26 cellular contexts compared by ENCODE assay signal in genomic region chr12:116614194-116614885, GRCh38. TPM values are rescaled to one million over a fixed set of nuclear protein-coding genes. Genes with fewer than 3 reads are reported as not detected.
DNase-seq lines count a peak whose midpoint lies in the region; ATAC-seq, FAIRE-seq and TF ChIP-seq lines count a peak whose summit lies in the region.
"Had no signal": no experiment of that assay in that cellular context is flagged by ENCODE, and none has a peak within 500 bp of the region (broad histone marks: within the 10 kb centered on the region; RNA-seq: fewer than 3 reads in every experiment).

No MANE protein-coding gene starts in this region.

- no peak for TF ChIP-seq CTCF in HFFc6 (IDR thresholded peaks at IDR 0.05)

- peaks cover 16% of the 10 kb centered on the region for H3K27me3 Mint-ChIP-seq in HFFc6 (ENCODE audit: insufficient read depth)
- H3K27me3 Mint-ChIP-seq: CD4-positive, alpha-beta T cell had no signal

- ATAC-seq in GM18907 (IDR thresholded peaks at IDR 0.05; ENCODE audit: unreplicated experiment) (no peak), HG02970 (IDR thresholded peaks at IDR 0.05; ENCODE audit: low FRiP score, unreplicated experiment) (no peak)

- no peak overlapping the region for H3K27ac ChIP-seq in small intestine (ENCODE audit: low read depth in 1 of 2, low read length in 1 of 2)
- H3K27ac ChIP-seq: BLaER1 treated with 17β-estradiol and CSF1 and Interleukin-3, amounts not matched to agents 10 nM and 100 nM; SJSA1 had no signal

- H3K27ac Mint-ChIP-seq in HFFc6 = no peak overlapping the region
- H3K27ac Mint-ChIP-seq: CD4-positive, alpha-beta T cell had no signal

- H3K9me3 Mint-ChIP-seq in HFFc6 = no peaks in the 10 kb centered on the region; the same call in 1 of the 2 replicates
- H3K9me3 Mint-ChIP-seq: CD4-positive, alpha-beta T cell had no signal

- H3K36me3 ChIP-seq in small intestine (ENCODE audit: control insufficient read depth in 2 of 2, insufficient read depth in 2 of 2, low read length in 2 of 2) = no peaks in the 10 kb centered on the region
- H3K36me3 ChIP-seq: BLaER1 treated with 17β-estradiol and CSF1 and Interleukin-3, amounts not matched to agents 10 nM and 100 nM; SJSA1 had no signal

- no peaks in the 10 kb centered on the region for H3K9me3 ChIP-seq in small intestine (ENCODE audit: control insufficient read depth, low read depth)
- H3K9me3 ChIP-seq: SJSA1 had no signal

- H3K36me3 Mint-ChIP-seq in HFFc6 (ENCODE audit: low read depth) = no peaks in the 10 kb centered on the region

- no peak overlapping the region for H3K4me3 Mint-ChIP-seq in HFFc6
- H3K4me3 Mint-ChIP-seq: CD4-positive, alpha-beta T cell had no signal

- H3K4me1 Mint-ChIP-seq in HFFc6 (ENCODE audit: low read depth) = peaks cover 14% of the 10 kb centered on the region

- H3K4me3 ChIP-seq in small intestine (ENCODE audit: low read depth in 1 of 2, low read length in 2 of 2) = no peak overlapping the region
- H3K4me3 ChIP-seq: BLaER1 treated with 17β-estradiol and CSF1 and Interleukin-3, amounts not matched to agents 10 nM and 100 nM; SJSA1 had no signal

- no peaks in the 10 kb centered on the region for H3K27me3 ChIP-seq in small intestine (ENCODE audit: control insufficient read depth in 2 of 2, insufficient read depth in 2 of 2, low read length in 2 of 2)
- H3K27me3 ChIP-seq: BLaER1 treated with 17β-estradiol and CSF1 and Interleukin-3, amounts not matched to agents 10 nM and 100 nM; SJSA1 had no signal

- DNase-seq in EH (ENCODE audit: low read depth) = peak; percentile 37
- DNase-seq in HFFc6 = peak; percentile 41
- DNase-seq in cerebellar cortex (ENCODE audit: low spot score) = peak; percentile 94
- DNase-seq in iris pigment epithelial cell (ENCODE audit: low read depth) = peak; percentile 17
- no peak for DNase-seq in small intestine
- no peak for DNase-seq in NCI-H345 (lab: John Stamatoyannopoulos, UW)
- DNase-seq: AML-193; CD4-positive, alpha-beta T cell; GF-D8; H7; Karpas-422; NCI-H1092; NCI-H1436; NCI-H187 treated with DMSO at 0.1 percent for 48 hours; NCI-H2171 treated with DMSO at 0.1 percent for 48 hours; NCI-H446; NCI-H526; Right ventricle myocardium superior; RPMI8226; T-helper 1 cell had no signal

- H3K4me1 ChIP-seq in small intestine (ENCODE audit: control insufficient read depth in 2 of 2, insufficient read depth in 1 of 2, low read depth in 1 of 2, low read length in 1 of 2) = no peaks in the 10 kb centered on the region
- H3K4me1 ChIP-seq: SJSA1 had no signal

- 89 to 91% (median 91%) methylated on average over 10 of the region's 10 CpGs for WGBS in small intestine, 3 donors

- FAIRE-seq in small intestine (lab: Jason Lieb, UNC) = no peak
- FAIRE-seq: D721Med, GM12891 had no signal

RNA-seq across cellular contexts. Expression of gene MAP1LC3B2, which starts 55.2 kb away (rescaled TPM):
- 1 to 10 TPM; 1.7 to 3.7 (median 2.9) TPM for total RNA-seq in HFFc6 (2021; fragmentation: NEBNext Ultra II Directional; extraction: Animal tissue kit (Norgen Biotek cat#: 25700))
- 1 to 10 TPM; 1.1 to 2.7 (median 1.6) TPM for polyA plus RNA-seq in small intestine
- total RNA-seq: H7 had no signal

Comparison
In these comparisons a context has a peak if more than half of its experiments do, and no peak if none do; other contexts are left out.
1. DNase-seq: peak in EH (single experiment), HFFc6 (single experiment), cerebellar cortex (single experiment) and iris pigment epithelial cell (single experiment); none in small intestine (single experiment) and NCI-H345 (single experiment).